ENCODE assay signal across 20 cellular contexts in genomic region chr4:81445196-81445595, GRCh38. TPM values are rescaled to one million over a fixed set of nuclear protein-coding genes. Genes with fewer than 3 reads are reported as not detected.
DNase-seq lines count a peak whose midpoint lies in the region; ATAC-seq, FAIRE-seq and TF ChIP-seq lines count a peak whose summit lies in the region.
"Had no signal": no experiment of that assay in that cellular context is flagged by ENCODE, and none has a peak within 500 bp of the region (broad histone marks: within the 10 kb centered on the region; RNA-seq: fewer than 3 reads in every experiment).

No MANE protein-coding gene starts in this region.

- H3K4ac ChIP-seq in mesenchymal stem cell (ENCODE audit: low read depth in 1 of 2, low read length in 2 of 2): no peak overlapping the region

- no peak for ATAC-seq in HG03159 (IDR thresholded peaks at IDR 0.05; ENCODE audit: unreplicated experiment)

- no peak for TF ChIP-seq CTCF in retinal pigment epithelial cell (conservative IDR thresholded peaks at IDR 0.05; ENCODE audit: low read depth, low read length)

- no peak overlapping the region for H3K14ac ChIP-seq in mesenchymal stem cell (ENCODE audit: low read length in 2 of 2)

- H3K27me3 ChIP-seq in adipocyte (replicated peaks; ENCODE audit: control insufficient read depth, insufficient read depth, low read length) (no peaks in the 10 kb centered on the region), mesenchymal stem cell (ENCODE audit: control insufficient read depth in 1 of 2, insufficient read depth in 1 of 2, low read length in 2 of 2) (no peaks in the 10 kb centered on the region), small intestine (ENCODE audit: control insufficient read depth in 2 of 2, insufficient read depth in 2 of 2, low read length in 2 of 2) (no peaks in the 10 kb centered on the region)
- H3K27me3 ChIP-seq: BE2C had no signal

- H4K91ac ChIP-seq in mesenchymal stem cell (ENCODE audit: low read length): no peak overlapping the region

- no peak overlapping the region for H2BK120ac ChIP-seq in mesenchymal stem cell (ENCODE audit: low read depth, low read length)

- no peak overlapping the region for H3K4me3 ChIP-seq in adipocyte (ENCODE audit: low read length)
- H3K4me3 ChIP-seq in mesenchymal stem cell (ENCODE audit: insufficient read depth in 1 of 2, low read depth in 1 of 2, low read length in 2 of 2): no peak overlapping the region
- H3K4me3 ChIP-seq in retinal pigment epithelial cell (ENCODE audit: low read length): no peak overlapping the region
- H3K4me3 ChIP-seq in small intestine (ENCODE audit: low read depth in 1 of 2, low read length in 2 of 2): no peak overlapping the region
- H3K4me3 ChIP-seq: HAP-1 had no signal

- H3K9ac ChIP-seq in adipocyte (ENCODE audit: low read length) (no peak overlapping the region), mesenchymal stem cell (ENCODE audit: low read length) (no peak overlapping the region)

- H2BK12ac ChIP-seq in mesenchymal stem cell (ENCODE audit: low read length in 2 of 2): no peak overlapping the region

- H2AFZ ChIP-seq in mesenchymal stem cell (ENCODE audit: low read depth, low read length): no peak overlapping the region

- H3K9me3 ChIP-seq in adipocyte (ENCODE audit: control insufficient read depth, low read length) (peaks cover 3% of the 10 kb centered on the region), mesenchymal stem cell (ENCODE audit: control insufficient read depth, low read length) (no peaks in the 10 kb centered on the region), small intestine (ENCODE audit: control insufficient read depth, low read depth) (no peaks in the 10 kb centered on the region)
- H3K9me3 ChIP-seq: BE2C, HAP-1 had no signal

- H3K79me1 ChIP-seq in mesenchymal stem cell (replicated peaks; ENCODE audit: low read length, poor library complexity, severe bottlenecking): no peaks in the 10 kb centered on the region

- FAIRE-seq in small intestine (lab: Jason Lieb, UNC): no peak
- FAIRE-seq: A204.1, G401.6, GM12891, GM19239, H1, HTR-8/SVneo had no signal

- no peak overlapping the region for H3K18ac ChIP-seq in mesenchymal stem cell (ENCODE audit: low read depth in 1 of 2, low read length in 2 of 2)

- H4K8ac ChIP-seq in mesenchymal stem cell (ENCODE audit: low read length): no peak overlapping the region

- no peak overlapping the region for H2AK5ac ChIP-seq in mesenchymal stem cell (ENCODE audit: low read length, severe bottlenecking)

- H3K36me3 ChIP-seq in adipocyte (ENCODE audit: control insufficient read depth, insufficient read depth, low read length, severe bottlenecking) (peaks cover 17% of the 10 kb centered on the region), mesenchymal stem cell (ENCODE audit: control insufficient read depth in 1 of 2, insufficient read depth in 2 of 2, low read depth in 1 of 2, low read length in 2 of 2) (no peaks in the 10 kb centered on the region), small intestine (ENCODE audit: control insufficient read depth in 2 of 2, insufficient read depth in 2 of 2, low read length in 2 of 2) (peaks cover 8 to 16% of the 10 kb centered on the region in 2 donors)
- H3K36me3 ChIP-seq: BE2C, HAP-1 had no signal

- DNase-seq in adipocyte (ENCODE audit: low read depth) (peak; percentile 31), mesenchymal stem cell (no peak), retinal pigment epithelial cell (ENCODE audit: low read depth) (peak; percentile 79), small intestine (no peak), pons (ENCODE audit: low spot score) (no peak), NCI-H1048 (lab: John Stamatoyannopoulos, UW) (no peak)
- DNase-seq: ACHN; BE2C; C1 segment of cervical spinal cord; CD4-positive, CD25-positive, alpha-beta regulatory T cell; CD8-positive, alpha-beta memory T cell; COR-L47 had no signal

- no peak overlapping the region for H3K4me2 ChIP-seq in mesenchymal stem cell (ENCODE audit: low read length, poor library complexity, severe bottlenecking)

- H3K27ac ChIP-seq in mesenchymal stem cell (ENCODE audit: low read length, poor library complexity, severe bottlenecking) (peak overlapping the region; percentile 53), small intestine (ENCODE audit: low read depth in 1 of 2, low read length in 1 of 2) (no peak overlapping the region)

- H3K4me1 ChIP-seq in adipocyte (ENCODE audit: control insufficient read depth, insufficient read depth, low read length): peaks cover 4% of the 10 kb centered on the region
- peaks cover 3% of the 10 kb centered on the region for H3K4me1 ChIP-seq in mesenchymal stem cell (ENCODE audit: control insufficient read depth, insufficient read depth, low read depth, low read length)
- H3K4me1 ChIP-seq in small intestine (ENCODE audit: control insufficient read depth in 2 of 2, insufficient read depth in 1 of 2, low read depth in 1 of 2, low read length in 1 of 2): peaks cover 7 to 8% of the 10 kb centered on the region in 2 donors
- H3K4me1 ChIP-seq: BE2C, HAP-1 had no signal

- WGBS in mesenchymal stem cell: 91% methylated on average over 5 of the region's 5 CpGs
- WGBS in small intestine, 3 donors: 86 to 96% (median 95%) methylated on average over 5 of the region's 5 CpGs

- H2BK5ac ChIP-seq in mesenchymal stem cell (ENCODE audit: low read depth, low read length, poor library complexity, severe bottlenecking): no peak overlapping the region

- no peak overlapping the region for H2BK15ac ChIP-seq in mesenchymal stem cell (ENCODE audit: low read depth, poor library complexity, severe bottlenecking)

- H3K23ac ChIP-seq in mesenchymal stem cell (ENCODE audit: low read length in 2 of 2): no peak overlapping the region

RNA-seq across cellular contexts. Expression of gene RASGEF1B, which starts 26.5 kb away (rescaled TPM):
- polyA plus RNA-seq in mesenchymal stem cell (2013, experiment 1 of 2): 0.15 TPM
- 0.12 TPM for polyA plus RNA-seq in mesenchymal stem cell (2013, experiment 2 of 2)
- polyA plus RNA-seq in small intestine: 10 to 100 TPM in 2 of 3 donors, 1 to 10 TPM in 1; 7.6 to 18.6 (median 14.1) TPM

Comparison
In these comparisons a context has a peak if more than half of its experiments do, and no peak if none do; other contexts are left out.
1. DNase-seq: peak in adipocyte (single experiment) and retinal pigment epithelial cell (single experiment); none in mesenchymal stem cell (single experiment), small intestine (single experiment), pons (single experiment) and NCI-H1048 (single experiment).